Comparison of ENCODE assay signal across 10 cellular contexts in the genomic region with DNA sequence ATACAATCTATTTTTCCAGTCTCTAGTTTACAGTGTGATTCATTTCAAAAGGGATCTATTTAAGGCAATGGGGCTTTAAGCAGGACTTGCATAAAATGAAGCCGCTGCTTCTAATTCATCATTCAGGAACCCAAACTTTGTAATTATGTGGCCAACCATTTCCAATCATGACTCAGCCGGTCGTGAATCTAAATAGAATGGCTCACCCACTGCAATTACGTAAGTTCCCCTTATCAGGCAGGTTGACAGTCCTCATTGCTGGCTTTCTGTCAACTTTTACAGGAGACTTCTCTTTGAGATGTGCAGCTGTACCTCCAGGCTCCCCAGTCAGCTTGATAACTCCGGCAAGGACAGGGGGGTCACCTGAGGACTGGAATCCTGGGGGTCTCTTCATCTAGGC.
A peak's percentile ranks its signal among the peaks of the same experiment; 100 is the strongest.
DNase-seq lines count a peak whose midpoint lies in the region; ATAC-seq and TF ChIP-seq lines count a peak whose summit lies in the region.
"Had no signal": no experiment of that assay in that cellular context is flagged by ENCODE, and none has a peak within 500 bp of the region (broad histone marks: within the 10 kb centered on the region; RNA-seq: fewer than 3 reads in every experiment).

No MANE protein-coding gene starts in this region.

- 24% methylated on average over 5 of the region's 5 CpGs for WGBS in right cardiac atrium

- H3K4me2 ChIP-seq in PC-3 (ENCODE audit: low read length): peak overlapping the region; percentile 74

- H3K9ac ChIP-seq in PC-3 (ENCODE audit: low read length): peak overlapping the region; percentile 41

- peaks cover 10% of the 10 kb centered on the region for H3F3A ChIP-seq in PC-3 (ENCODE audit: low read length, unreplicated experiment)

- no peaks in the 10 kb centered on the region; the same call in 1 of the 2 replicates for H3K9me2 ChIP-seq in PC-3 (replicated peaks; ENCODE audit: low read length)

- H3K9me3 ChIP-seq in PC-3 (ENCODE audit: low read length): no peaks in the 10 kb centered on the region
- no peaks in the 10 kb centered on the region for H3K9me3 ChIP-seq in gastrocnemius medialis
- no peaks in the 10 kb centered on the region for H3K9me3 ChIP-seq in right cardiac atrium (ENCODE audit: control insufficient read depth, low read length)

- TF ChIP-seq POLR2A in gastrocnemius medialis (IDR thresholded peaks at IDR 0.05): no peak

- H3K79me2 ChIP-seq in PC-3 (ENCODE audit: low read length): no peaks in the 10 kb centered on the region

- no peak for TF ChIP-seq CTCF in PC-3 (conservative IDR thresholded peaks at IDR 0.05; ENCODE audit: low read depth, low read length)
- TF ChIP-seq CTCF in retinal pigment epithelial cell (conservative IDR thresholded peaks at IDR 0.05; ENCODE audit: low read depth, low read length): no peak
- TF ChIP-seq CTCF in gastrocnemius medialis (IDR thresholded peaks at IDR 0.05 in 4 of 5, conservative IDR thresholded peaks at IDR 0.05 in 1 of 5): no peak

- intact Hi-C loops in PC-3 (cut with micrococcal nuclease) (loop anchor here (2.0 to 10.0 kb wide), 5 partner anchors 37 to 217 kb away; a partner anchor contains a TSS), gastrocnemius medialis (cut with DNase I; ENCODE audit: low total_unique reads) (no loop called here), right cardiac atrium (cut with DNase I) (no loop called here)

- CTCF ChIA-PET in PC-3 (lab: Charles Lee): no interaction called here

- H3K27me3 ChIP-seq in PC-3 (ENCODE audit: low read length): no peaks in the 10 kb centered on the region
- no peaks in the 10 kb centered on the region for H3K27me3 ChIP-seq in gastrocnemius medialis
- H3K27me3 ChIP-seq in right cardiac atrium (ENCODE audit: control insufficient read depth, insufficient read depth): no peaks in the 10 kb centered on the region

- 0 out of 2 replicates have a peak overlapping the region, but pooled peaks have one; percentile 22 for H2AFZ ChIP-seq in PC-3 (ENCODE audit: low read length)

- H3K27ac ChIP-seq in PC-3 (ENCODE audit: low read length): peak overlapping the region; percentile 80
- no peak overlapping the region for H3K27ac ChIP-seq in epithelial cell of prostate
- H3K27ac ChIP-seq in gastrocnemius medialis: no peak overlapping the region
- H3K27ac ChIP-seq in right cardiac atrium (ENCODE audit: low read length): no peak overlapping the region

- BruUV-seq in PC-3 (replicated peaks; lab: Mats Ljungman, UMichigan): no TSS peak

- peak overlapping the region; percentile 37 for H3K4me3 ChIP-seq in PC-3 (ENCODE audit: low read length)
- no peak overlapping the region for H3K4me3 ChIP-seq in retinal pigment epithelial cell (ENCODE audit: low read length)
- H3K4me3 ChIP-seq in gastrocnemius medialis: no peak overlapping the region
- no peak overlapping the region for H3K4me3 ChIP-seq in right cardiac atrium (ENCODE audit: low read length)

- no peaks in the 10 kb centered on the region for H3K36me3 ChIP-seq in PC-3 (ENCODE audit: low read depth, low read length)
- H3K36me3 ChIP-seq in gastrocnemius medialis: no peaks in the 10 kb centered on the region

- DNase-seq in NCI-H1105 treated with DMSO at 0.1 percent for 48 hours (lab: John Stamatoyannopoulos, UW) (peak; percentile 9), NCI-H1105 (lab: John Stamatoyannopoulos, UW) (no peak), PC-3 (peak; percentile 100), epithelial cell of prostate (ENCODE audit: low read depth, low spot score) (peak; percentile 53), retinal pigment epithelial cell (ENCODE audit: low read depth) (peak; percentile 43), gastrocnemius medialis (no peak), right cardiac atrium (no peak)
- DNase-seq: 8988T, NCI-H2227 treated with DMSO at 0.1 percent for 48 hours had no signal

- POLR2A ChIA-PET in PC-3 (lab: Charles Lee; ENCODE audit: unreplicated experiment): no interaction called here

- ATAC-seq in PC-3 (peak; percentile 85), HG02973 (IDR thresholded peaks at IDR 0.05; ENCODE audit: unreplicated experiment) (no peak), gastrocnemius medialis (no peak), right cardiac atrium (no peak)

- H4K20me1 ChIP-seq in PC-3 (ENCODE audit: low read length): no peaks in the 10 kb centered on the region

- in situ Hi-C loops in gastrocnemius medialis (cut with MboI; ENCODE audit: low sequenced_read_pairs in 4 of 4): no loop called here

- H3K4me1 ChIP-seq in PC-3 (ENCODE audit: insufficient read depth, low read length) (peaks cover 34% of the 10 kb centered on the region), gastrocnemius medialis (no peaks in the 10 kb centered on the region), right cardiac atrium (ENCODE audit: control insufficient read depth, insufficient read depth, low read length) (no peaks in the 10 kb centered on the region)

Comparison
In these comparisons a context has a peak if more than half of its experiments do, and no peak if none do; other contexts are left out.
1. DNase-seq: peak in NCI-H1105 treated with DMSO at 0.1 percent for 48 hours (single experiment), PC-3 (single experiment), epithelial cell of prostate (single experiment) and retinal pigment epithelial cell (single experiment); none in NCI-H1105 (single experiment), gastrocnemius medialis (0 of 2) and right cardiac atrium (0 of 3).